Comparison of ENCODE assay signal across 6 cellular contexts in the genomic region with DNA sequence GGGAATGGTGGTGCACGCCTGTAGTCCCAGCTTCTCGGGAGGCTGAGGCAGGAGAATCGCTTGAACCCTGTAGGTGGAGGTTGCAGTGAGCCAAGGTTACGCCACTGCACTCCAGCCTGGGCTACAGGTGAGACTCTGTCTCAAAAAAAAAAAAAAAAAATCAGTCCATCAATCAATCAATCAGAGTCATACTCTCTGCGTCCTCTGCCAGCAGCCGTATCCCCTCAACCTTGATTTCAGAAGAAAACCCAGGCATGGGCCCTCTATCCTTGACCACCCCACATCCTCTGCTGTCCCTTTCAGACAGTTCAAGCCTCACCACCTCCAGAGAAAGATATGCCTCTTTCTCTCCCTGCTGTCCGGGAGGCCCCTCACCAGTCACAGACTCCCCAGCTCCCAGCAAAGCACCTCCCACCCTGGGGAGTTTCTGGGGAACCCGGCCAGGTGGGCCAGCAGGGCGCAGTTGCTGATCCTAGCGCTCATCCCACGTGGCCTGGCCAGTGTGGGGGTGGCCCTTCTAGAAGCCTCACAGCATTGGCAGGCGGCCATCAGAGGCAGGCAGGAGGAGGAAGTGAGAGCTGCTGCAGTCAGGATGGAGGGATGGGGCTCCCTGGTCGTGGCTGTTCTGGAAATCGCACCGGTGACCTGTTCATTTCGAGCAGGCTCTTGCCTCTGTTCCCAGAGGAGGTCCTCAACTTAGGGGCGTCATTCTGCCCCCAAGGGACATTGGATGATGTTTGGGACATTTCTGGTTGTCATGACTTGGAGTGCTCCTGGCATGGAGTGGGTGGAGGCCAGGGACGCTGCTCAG. TPM values are rescaled to one million over a fixed set of nuclear protein-coding genes. Genes with fewer than 3 reads are reported as not detected.
DNase-seq lines count a peak whose midpoint lies in the region; ATAC-seq and TF ChIP-seq lines count a peak whose summit lies in the region.

No MANE protein-coding gene starts in this region.

- peak; percentile 26 for ATAC-seq in HG02885 (IDR thresholded peaks at IDR 0.05; ENCODE audit: poor library complexity, unreplicated experiment)
- no peak for ATAC-seq in HG03135 (IDR thresholded peaks at IDR 0.05; ENCODE audit: unreplicated experiment)

- peaks cover 1% of the 10 kb centered on the region for H3K36me3 ChIP-seq in adipocyte (ENCODE audit: control insufficient read depth, insufficient read depth, low read length, severe bottlenecking)

- no peak for TF ChIP-seq CTCF in AG04450 (IDR thresholded peaks at IDR 0.05; ENCODE audit: low read depth, low read length)

- POLR2A ChIA-PET in AG04450 (lab: Yijun Ruan, JAX): no interaction called here

- no peaks in the 10 kb centered on the region for H3K27me3 ChIP-seq in AG04450 (ENCODE audit: control insufficient read depth, insufficient read depth, low read length)
- no peaks in the 10 kb centered on the region for H3K27me3 ChIP-seq in adipocyte (replicated peaks; ENCODE audit: control insufficient read depth, insufficient read depth, low read length)

- peak; percentile 34 for DNase-seq in AG04450 (ENCODE audit: low read depth, low spot score)
- DNase-seq in adipocyte (ENCODE audit: low read depth): peak; percentile 30
- peak; percentile 44 for DNase-seq in midbrain (lab: John Stamatoyannopoulos, UW)
- no peak for DNase-seq in NCI-H2171 (lab: John Stamatoyannopoulos, UW)

- H3K4me3 ChIP-seq in AG04450 (ENCODE audit: low read depth, low read length) (no peak overlapping the region), adipocyte (ENCODE audit: low read length) (no peak overlapping the region)

- CTCF ChIA-PET in AG04450 (lab: Charles Lee): no interaction called here

- H3K27ac ChIP-seq in AG04450 (ENCODE audit: low read depth, low read length): no peak overlapping the region

- peaks cover 4% of the 10 kb centered on the region; the same call in 1 of the 2 replicates for H3K9me3 ChIP-seq in AG04450 (ENCODE audit: control insufficient read depth, insufficient read depth, low read length)
- no peaks in the 10 kb centered on the region for H3K9me3 ChIP-seq in adipocyte (ENCODE audit: control insufficient read depth, low read length)

- H3K9ac ChIP-seq in adipocyte (ENCODE audit: low read length): no peak overlapping the region

- H3K4me1 ChIP-seq in adipocyte (ENCODE audit: control insufficient read depth, insufficient read depth, low read length): peaks cover 19% of the 10 kb centered on the region

RNA-seq across cellular contexts. Expression of a gene that starts 10.2 kb away (rescaled TPM):
- polyA plus RNA-seq in AG04450 (2011; rRNA removed): not detected in 2 replicates
- polyA minus RNA-seq in AG04450 (2011; rRNA and poly(A)+ RNA removed): not detected in 2 replicates

RNA-seq across cellular contexts. Expression of a gene that starts 15.6 kb away (rescaled TPM):
- 0.04 TPM in 1 of 2 replicates, not detected in the other for polyA plus RNA-seq in AG04450 (2011; rRNA removed)
- not detected in 2 replicates for polyA minus RNA-seq in AG04450 (2011; rRNA and poly(A)+ RNA removed)

RNA-seq across cellular contexts. Expression of a gene that starts 17.3 kb away (rescaled TPM):
- polyA plus RNA-seq in AG04450 (2011; rRNA removed): not detected in 2 replicates
- polyA minus RNA-seq in AG04450 (2011; rRNA and poly(A)+ RNA removed): not detected in 2 replicates

RNA-seq across cellular contexts. Expression of a gene that starts 29.8 kb away (rescaled TPM):
- polyA plus RNA-seq in AG04450 (2011; rRNA removed): 7.0 and 9.5 TPM in 2 replicates
- 11.7 and 14.1 TPM in 2 replicates for polyA minus RNA-seq in AG04450 (2011; rRNA and poly(A)+ RNA removed)

RNA-seq across cellular contexts. Expression of a gene that starts 30.3 kb away (rescaled TPM):
- polyA plus RNA-seq in AG04450 (2011; rRNA removed): 38.7 and 39.3 TPM in 2 replicates
- 21.1 and 30.5 TPM in 2 replicates for polyA minus RNA-seq in AG04450 (2011; rRNA and poly(A)+ RNA removed)
